12 cellular contexts compared by ENCODE assay signal in the genomic region with DNA sequence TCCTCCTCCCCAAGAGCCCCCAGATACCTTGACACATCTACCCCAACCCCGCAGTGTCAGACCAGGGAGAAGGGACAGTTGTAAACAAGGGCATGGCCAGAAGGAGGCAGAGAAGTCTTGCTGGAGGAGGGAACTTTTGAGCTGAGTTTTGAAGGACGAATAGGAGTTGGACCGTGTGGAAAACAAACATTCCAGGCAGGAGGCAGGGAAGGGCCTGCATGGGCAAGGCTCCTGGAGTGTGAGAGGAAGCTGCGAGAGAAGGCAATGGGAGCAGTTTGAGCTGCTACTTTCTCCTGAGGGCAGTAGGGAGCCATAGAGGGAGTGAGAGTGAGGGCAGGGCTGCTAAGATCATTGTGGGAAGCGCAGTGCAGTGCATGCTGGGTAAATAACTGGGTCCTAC. TPM values are rescaled to one million over a fixed set of nuclear protein-coding genes. Genes with fewer than 3 reads are reported as not detected.
DNase-seq lines count a peak whose midpoint lies in the region; ATAC-seq and TF ChIP-seq lines count a peak whose summit lies in the region.
"Had no signal": no experiment of that assay in that cellular context is flagged by ENCODE, and none has a peak within 500 bp of the region (broad histone marks: within the 10 kb centered on the region; RNA-seq: fewer than 3 reads in every experiment).

No MANE protein-coding gene starts in this region.

- H3K27ac ChIP-seq in CD4-positive, alpha-beta memory T cell (ENCODE audit: low read depth, low read length): no peak overlapping the region
- H3K27ac ChIP-seq in heart right ventricle: no peak overlapping the region

- H3K27me3 Mint-ChIP-seq in CD4-positive, alpha-beta memory T cell: no peaks in the 10 kb centered on the region
- no peaks in the 10 kb centered on the region for H3K27me3 Mint-ChIP-seq in activated T-cell treated with anti-CD3 and anti-CD28 coated beads, Interleukin-2, amount 50 U/mL, for 72 hours (ENCODE audit: low read depth)
- no peaks in the 10 kb centered on the region for H3K27me3 Mint-ChIP-seq in naive B cell
- H3K27me3 Mint-ChIP-seq: stimulated activated naive B cell treated with anti-CD40 and anti-IgM and Interleukin-4, amounts not matched to agents 10 μg/mL and 1 μg/mL and 100 μg/mL, for 72 hours had no signal

- intact Hi-C loops in CD4-positive, alpha-beta memory T cell (cut with micrococcal nuclease): loop anchor here (1.0 to 10.0 kb wide), 3 partner anchors 51 to 189 kb away; a partner anchor contains a TSS
- intact Hi-C loops in heart right ventricle (cut with DNase I): loop anchor here in 3 of 10 donors (5.0 to 10.0 kb wide), 2 partner anchors 119 to 121 kb away; no protein-coding TSS in a partner anchor

- no peaks in the 10 kb centered on the region for H3K9me3 Mint-ChIP-seq in CD4-positive, alpha-beta memory T cell
- H3K9me3 Mint-ChIP-seq in activated T-cell treated with anti-CD3 and anti-CD28 coated beads, Interleukin-2, amount 50 U/mL, for 72 hours: no peaks in the 10 kb centered on the region
- H3K9me3 Mint-ChIP-seq in naive B cell: no peaks in the 10 kb centered on the region
- H3K9me3 Mint-ChIP-seq: stimulated activated naive B cell treated with anti-CD40 and anti-IgM and Interleukin-4, amounts not matched to agents 10 μg/mL and 1 μg/mL and 100 μg/mL, for 72 hours had no signal

- TF ChIP-seq CTCF in heart right ventricle (IDR thresholded peaks at IDR 0.05): no peak

- H3K36me3 ChIP-seq in CD4-positive, alpha-beta memory T cell (ENCODE audit: insufficient read depth, low read length): peaks cover 24% of the 10 kb centered on the region
- no peaks in the 10 kb centered on the region for H3K36me3 ChIP-seq in heart right ventricle

- ATAC-seq in activated T-cell treated with anti-CD3 and anti-CD28 coated beads, Interleukin-2, amount 50 U/mL, for 72 hours (replicated peaks in 1 of 2): no peak
- ATAC-seq in naive B cell (ENCODE audit: low read depth in 2 of 2): no peak
- no peak for ATAC-seq in heart right ventricle
- no peak for ATAC-seq in GM19328 (IDR thresholded peaks at IDR 0.05; ENCODE audit: unreplicated experiment)
- ATAC-seq: stimulated activated naive B cell treated with anti-CD40 and anti-IgM and Interleukin-4, amounts not matched to agents 10 μg/mL and 1 μg/mL and 100 μg/mL, for 72 hours had no signal

- POLR2A ChIA-PET in CD4-positive, alpha-beta memory T cell (lab: Charles Lee; ENCODE audit: partially characterized antibody): interaction anchor here (1.0 to 11.6 kb wide), 3 partner anchors 18 to 55 kb away, joined by 3 to 140 read pairs (median 6); a partner anchor contains a TSS

- H3K4me3 ChIP-seq in CD4-positive, alpha-beta memory T cell (ENCODE audit: low read length in 2 of 2): no peak overlapping the region
- H3K4me3 ChIP-seq in heart right ventricle: no peak overlapping the region

- H3K36me3 Mint-ChIP-seq in CD4-positive, alpha-beta memory T cell: peaks cover 19 to 42% of the 10 kb centered on the region in 2 donors
- peaks cover 0 to 9% of the 10 kb centered on the region in 2 donors for H3K36me3 Mint-ChIP-seq in activated T-cell treated with anti-CD3 and anti-CD28 coated beads, Interleukin-2, amount 50 U/mL, for 72 hours (ENCODE audit: insufficient read depth in 2 of 2)
- H3K36me3 Mint-ChIP-seq in naive B cell: no peaks in the 10 kb centered on the region

- H3K4me3 Mint-ChIP-seq in CD4-positive, alpha-beta memory T cell: peak overlapping the region in 1 of 8 donors; percentile 59
- H3K4me3 Mint-ChIP-seq in activated T-cell treated with anti-CD3 and anti-CD28 coated beads, Interleukin-2, amount 50 U/mL, for 72 hours: no peak overlapping the region
- no peak overlapping the region for H3K4me3 Mint-ChIP-seq in naive B cell
- H3K4me3 Mint-ChIP-seq: stimulated activated naive B cell treated with anti-CD40 and anti-IgM and Interleukin-4, amounts not matched to agents 10 μg/mL and 1 μg/mL and 100 μg/mL, for 72 hours had no signal

- WGBS in heart right ventricle, 2 donors: 72 to 78% methylated on average over 5 of the region's 5 CpGs

- no peaks in the 10 kb centered on the region for H3K27me3 ChIP-seq in CD4-positive, alpha-beta memory T cell (ENCODE audit: insufficient read depth, low read length)
- H3K27me3 ChIP-seq in heart right ventricle: peaks cover 0 to 8% (median 0%) of the 10 kb centered on the region in 7 donors

- peak in 3 of 5 donors; percentile 24 to 32 (median 24) for DNase-seq in CD4-positive, alpha-beta memory T cell
- DNase-seq in H4 (ENCODE audit: low spot score): peak; percentile 73
- DNase-seq in activated T-cell treated with anti-CD3 and anti-CD28 coated beads, Interleukin-2, amount 50 U/mL, for 72 hours: peak; percentile 40
- DNase-seq in naive B cell: peak; percentile 16
- DNase-seq in NCI-H2081 (lab: John Stamatoyannopoulos, UW): no peak
- no peak for DNase-seq in activated CD8-positive, alpha-beta memory T cell treated with anti-CD3 and anti-CD28 coated beads for 24 hours
- DNase-seq in heart right ventricle: no peak
- DNase-seq: activated gamma-delta T cell; NCI-H187; retina; stimulated activated naive B cell treated with anti-CD40 and anti-IgM and Interleukin-4, amounts not matched to agents 10 μg/mL and 1 μg/mL and 100 μg/mL, for 72 hours had no signal

- peak overlapping the region in 4 of 7 donors; percentile 16 to 76 (median 43) for H3K27ac Mint-ChIP-seq in CD4-positive, alpha-beta memory T cell
- no peak overlapping the region for H3K27ac Mint-ChIP-seq in activated T-cell treated with anti-CD3 and anti-CD28 coated beads, Interleukin-2, amount 50 U/mL, for 72 hours
- peak overlapping the region in 4 of 6 donors; percentile 21 to 83 (median 56) for H3K27ac Mint-ChIP-seq in naive B cell
- H3K27ac Mint-ChIP-seq: stimulated activated naive B cell treated with anti-CD40 and anti-IgM and Interleukin-4, amounts not matched to agents 10 μg/mL and 1 μg/mL and 100 μg/mL, for 72 hours had no signal

- peaks cover 3% of the 10 kb centered on the region for H3K4me1 ChIP-seq in CD4-positive, alpha-beta memory T cell (ENCODE audit: insufficient read depth, low read length)
- H3K4me1 ChIP-seq in heart right ventricle: peaks cover 0 to 4% (median 3%) of the 10 kb centered on the region in 9 donors

- no peaks in the 10 kb centered on the region for H3K9me3 ChIP-seq in CD4-positive, alpha-beta memory T cell (ENCODE audit: control insufficient read depth in 1 of 2, low read length in 2 of 2)
- H3K9me3 ChIP-seq in heart right ventricle: no peaks in the 10 kb centered on the region

- H3K4me1 Mint-ChIP-seq in CD4-positive, alpha-beta memory T cell: peaks cover 2 to 6% (median 3%) of the 10 kb centered on the region in 4 donors
- H3K4me1 Mint-ChIP-seq in activated T-cell treated with anti-CD3 and anti-CD28 coated beads, Interleukin-2, amount 50 U/mL, for 72 hours (ENCODE audit: low read depth): peaks cover 3% of the 10 kb centered on the region
- peaks cover 8 to 10% (median 9%) of the 10 kb centered on the region in 3 donors for H3K4me1 Mint-ChIP-seq in naive B cell

- CTCF ChIA-PET in CD4-positive, alpha-beta memory T cell (lab: Charles Lee; ENCODE audit: partially characterized antibody): interaction anchor here (1.1 kb wide), 1 partner anchor 50 kb away, joined by 3 read pairs; no protein-coding TSS in a partner anchor

RNA-seq across cellular contexts. Expression of a gene that starts 23.3 kb away (rescaled TPM):
- 10 to 100 TPM; 39.3 to 42.1 TPM for total RNA-seq in CD4-positive, alpha-beta memory T cell
- polyA plus RNA-seq in CD4-positive, alpha-beta memory T cell: 10 to 100 TPM; 35.0 to 55.1 TPM
- 2.4 TPM in 2 replicates for total RNA-seq in H4 (2014; rRNA removed; shearing (Covaris generic))
- total RNA-seq in activated T-cell treated with anti-CD3 and anti-CD28 coated beads, Interleukin-2, amount 50 U/mL, for 72 hours: 10 to 100 TPM; 13.4 to 20.4 TPM
- polyA plus RNA-seq in naive B cell (ENCODE audit: low read depth in 6 of 6): 10 to 100 TPM in 1 of 6 donors, 1 to 10 TPM in 5; 5.8 to 15.8 (median 8.1) TPM
- 1 to 10 TPM in 2 of 10 donors, under 1 TPM in 8; 0.24 to 5.4 (median 0.45) TPM for total RNA-seq in heart right ventricle
- polyA plus RNA-seq in heart right ventricle: under 1 TPM; 0.36 to 0.51 TPM

RNA-seq across cellular contexts. Expression of a gene that starts 34.1 kb away (rescaled TPM):
- 10 to 100 TPM; 51.6 to 53.9 TPM for total RNA-seq in CD4-positive, alpha-beta memory T cell
- polyA plus RNA-seq in CD4-positive, alpha-beta memory T cell: 10 to 100 TPM in 1 of 2 donors, 1 to 10 TPM in 1; 4.3 to 16.7 TPM
- total RNA-seq in H4 (2014; rRNA removed; shearing (Covaris generic)): 2.4 and 3.1 TPM in 2 replicates
- 10 to 100 TPM; 22.4 to 23.2 TPM for total RNA-seq in activated T-cell treated with anti-CD3 and anti-CD28 coated beads, Interleukin-2, amount 50 U/mL, for 72 hours
- polyA plus RNA-seq in naive B cell (ENCODE audit: low read depth in 6 of 6): 10 to 100 TPM in 5 of 6 donors, 1 to 10 TPM in 1; 9.3 to 20.6 (median 13.3) TPM
- 1 to 10 TPM; 2.8 to 6.4 (median 4.6) TPM for total RNA-seq in heart right ventricle
- polyA plus RNA-seq in heart right ventricle: 1 to 10 TPM; 1.5 to 2.6 TPM

RNA-seq across cellular contexts. Expression of a gene that starts 55.5 kb away (rescaled TPM):
- total RNA-seq in CD4-positive, alpha-beta memory T cell: 100 to 1,000 TPM; 136 to 138 TPM
- 10 to 100 TPM; 39.8 to 47.9 TPM for polyA plus RNA-seq in CD4-positive, alpha-beta memory T cell
- total RNA-seq in H4 (2014; rRNA removed; shearing (Covaris generic)): 8.7 and 9.3 TPM in 2 replicates
- total RNA-seq in activated T-cell treated with anti-CD3 and anti-CD28 coated beads, Interleukin-2, amount 50 U/mL, for 72 hours: 10 to 100 TPM; 41.4 to 47.9 TPM
- 100 to 1,000 TPM in 1 of 6 donors, 10 to 100 TPM in 5; 47.7 to 110 (median 50.8) TPM for polyA plus RNA-seq in naive B cell (ENCODE audit: low read depth in 6 of 6)
- total RNA-seq in heart right ventricle: 10 to 100 TPM in 5 of 10 donors, 1 to 10 TPM in 5; 4.8 to 22.4 (median 10.0) TPM
- polyA plus RNA-seq in heart right ventricle: 10 to 100 TPM; 19.3 to 45.5 TPM

Comparison
In these comparisons a context has a peak if more than half of its experiments do, and no peak if none do; other contexts are left out.
1. DNase-seq: peak in CD4-positive, alpha-beta memory T cell (3 of 5), H4 (single experiment), activated T-cell treated with anti-CD3 and anti-CD28 coated beads, Interleukin-2, amount 50 U/mL, for 72 hours (2 of 2) and naive B cell (single experiment); none in NCI-H2081 (0 of 2), activated CD8-positive, alpha-beta memory T cell treated with anti-CD3 and anti-CD28 coated beads for 24 hours (single experiment) and heart right ventricle (0 of 2).